In genomic region chr9:89835676-89836075, GRCh38 we compare ENCODE assay signal across 20 cellular contexts.
"Had no signal": no experiment of that assay in that cellular context is flagged by ENCODE, and none has a peak within 500 bp of the region (broad histone marks: within the 10 kb centered on the region; RNA-seq: fewer than 3 reads in every experiment).

No MANE protein-coding gene starts in this region.

- DNase-seq: activated CD4-positive, alpha-beta T cell treated with anti-CD3 and anti-CD28 coated beads, Interleukin-2, amount 50 U/mL, for 48 hours; activated naive CD4-positive, alpha-beta T cell treated with anti-CD3 and anti-CD28 coated beads, Interleukin-2, amount 10 ng/mL, durations not matched to agents 7 days and 5 days; activated naive CD8-positive, alpha-beta T cell treated with anti-CD3 and anti-CD28 coated beads, Interleukin-2, amount 50 U/mL, for 24 hours; activated T-cell treated with anti-CD3 and anti-CD28 coated beads, Interleukin-2, amount 50 U/mL, for 4 hours; aorta; brain microvascular endothelial cell; colonic mucosa; foreskin melanocyte; hypothalamus; left lung; occipital lobe; T-helper 2 cell; uterus; WERI-Rb-1 had no signal

- H3K4me1 Mint-ChIP-seq: activated naive CD4-positive, alpha-beta T cell treated with anti-CD3 and anti-CD28 coated beads, Interleukin-2, amount 10 ng/mL, durations not matched to agents 7 days and 5 days; activated naive CD8-positive, alpha-beta T cell treated with anti-CD3 and anti-CD28 coated beads, Interleukin-2, amount 50 U/mL, for 24 hours; central memory CD8-positive, alpha-beta T cell had no signal

- FAIRE-seq: keratinocyte had no signal

- H3K9me3 Mint-ChIP-seq: activated naive CD4-positive, alpha-beta T cell treated with anti-CD3 and anti-CD28 coated beads, Interleukin-2, amount 10 ng/mL, durations not matched to agents 7 days and 5 days; central memory CD8-positive, alpha-beta T cell; stimulated activated naive CD8-positive, alpha-beta T cell treated with anti-CD3 and anti-CD28 coated beads, Interleukin-15, Interleukin-2, amounts not matched to agents 100 ng/mL and 50 ng/mL, for 24 hours had no signal

- H3K27me3 ChIP-seq: brain microvascular endothelial cell, colonic mucosa, left lung, right atrium auricular region, tibial nerve, uterus had no signal

- H3K4me3 ChIP-seq: colonic mucosa, left lung, right atrium auricular region, tibial nerve, uterus had no signal

- H3K36me3 ChIP-seq: brain microvascular endothelial cell, colonic mucosa, left lung, right atrium auricular region, tibial nerve, uterus, WERI-Rb-1 had no signal

- H3K9me3 ChIP-seq: colonic mucosa, left lung, right atrium auricular region, uterus had no signal

- H3K4me3 Mint-ChIP-seq: activated naive CD4-positive, alpha-beta T cell treated with anti-CD3 and anti-CD28 coated beads, Interleukin-2, amount 10 ng/mL, durations not matched to agents 7 days and 5 days; activated naive CD8-positive, alpha-beta T cell treated with anti-CD3 and anti-CD28 coated beads, Interleukin-2, amount 50 U/mL, for 24 hours; activated T-cell treated with anti-CD3 and anti-CD28 coated beads, Interleukin-2, amount 50 U/mL, for 4 hours; central memory CD8-positive, alpha-beta T cell; stimulated activated naive CD8-positive, alpha-beta T cell treated with anti-CD3 and anti-CD28 coated beads, Interleukin-15, Interleukin-2, amounts not matched to agents 100 ng/mL and 50 ng/mL, for 24 hours had no signal

- H3K27ac ChIP-seq: brain microvascular endothelial cell, colonic mucosa, left lung, right atrium auricular region, tibial nerve, uterus, WERI-Rb-1 had no signal

- H3K4me1 ChIP-seq: right atrium auricular region, uterus had no signal

- H3K27ac Mint-ChIP-seq: activated naive CD4-positive, alpha-beta T cell treated with anti-CD3 and anti-CD28 coated beads, Interleukin-2, amount 10 ng/mL, durations not matched to agents 7 days and 5 days; activated naive CD8-positive, alpha-beta T cell treated with anti-CD3 and anti-CD28 coated beads, Interleukin-2, amount 50 U/mL, for 24 hours; progenitor cell of endocrine pancreas; stimulated activated naive CD8-positive, alpha-beta T cell treated with anti-CD3 and anti-CD28 coated beads, Interleukin-15, Interleukin-2, amounts not matched to agents 100 ng/mL and 50 ng/mL, for 24 hours had no signal

- ATAC-seq: activated naive CD8-positive, alpha-beta T cell treated with anti-CD3 and anti-CD28 coated beads, Interleukin-2, amount 50 U/mL, for 24 hours; activated T-cell treated with anti-CD3 and anti-CD28 coated beads, Interleukin-2, amount 50 U/mL, for 4 hours; left lung had no signal

- H3K36me3 Mint-ChIP-seq: activated naive CD4-positive, alpha-beta T cell treated with anti-CD3 and anti-CD28 coated beads, Interleukin-2, amount 10 ng/mL, durations not matched to agents 7 days and 5 days had no signal

- H3K27me3 Mint-ChIP-seq: stimulated activated naive CD8-positive, alpha-beta T cell treated with anti-CD3 and anti-CD28 coated beads, Interleukin-15, Interleukin-2, amounts not matched to agents 100 ng/mL and 50 ng/mL, for 24 hours had no signal
